In genomic region chr18:11733031-11733430, GRCh38 we compare ENCODE assay signal across 8 cellular contexts. TPM values are rescaled to one million over a fixed set of nuclear protein-coding genes. Genes with fewer than 3 reads are reported as not detected.
DNase-seq lines count a peak whose midpoint lies in the region; ATAC-seq and TF ChIP-seq lines count a peak whose summit lies in the region.

No MANE protein-coding gene starts in this region.

- no peak overlapping the region for H3K27ac ChIP-seq in colonic mucosa

- WGBS in lower leg skin, 2 donors, result 10 to 12% methylated on average over 17 of the region's 17 CpGs

- H3K4me3 Mint-ChIP-seq in CD14-positive monocyte, result peak overlapping the region; percentile 64 to 80
- no peak overlapping the region for H3K4me3 Mint-ChIP-seq in activated CD4-positive, alpha-beta T cell treated with anti-CD3 and anti-CD28 coated beads for 36 hours

- H3K4me3 ChIP-seq in colonic mucosa (peak overlapping the region; percentile 22), lower leg skin (ENCODE audit: low read depth, poor library complexity, severe bottlenecking) (no peak overlapping the region)

- no peaks in the 10 kb centered on the region for H3K9me3 ChIP-seq in colonic mucosa

- peaks cover 0 to 2% (median 0%) of the 10 kb centered on the region in 7 donors for H3K9me3 Mint-ChIP-seq in CD14-positive monocyte
- no peaks in the 10 kb centered on the region for H3K9me3 Mint-ChIP-seq in activated CD4-positive, alpha-beta T cell treated with anti-CD3 and anti-CD28 coated beads for 36 hours (ENCODE audit: low read depth)

- H3K4me1 ChIP-seq in colonic mucosa, result no peaks in the 10 kb centered on the region

- H3K27ac Mint-ChIP-seq in CD14-positive monocyte, result no peak overlapping the region
- no peak overlapping the region for H3K27ac Mint-ChIP-seq in activated CD4-positive, alpha-beta T cell treated with anti-CD3 and anti-CD28 coated beads for 36 hours

- intact Hi-C loops in CD14-positive monocyte (cut with micrococcal nuclease), result loop anchor here (2.0 to 10.0 kb wide), 5 partner anchors 132 to 504 kb away; no protein-coding TSS in a partner anchor
- intact Hi-C loops in activated CD4-positive, alpha-beta T cell treated with anti-CD3 and anti-CD28 coated beads for 36 hours (cut with DNase I, micrococcal nuclease), result loop anchor here (1.0 to 10.0 kb wide), 8 partner anchors 139 to 504 kb away; no protein-coding TSS in a partner anchor
- intact Hi-C loops in colonic mucosa (cut with DNase I), result loop anchor here (2.0 kb wide), 1 partner anchor 140 kb away; no protein-coding TSS in a partner anchor
- intact Hi-C loops in lower leg skin (cut with DNase I; ENCODE audit: low total_unique reads), result loop anchor here (10.0 kb wide), 1 partner anchor 312 kb away; no protein-coding TSS in a partner anchor

- TF ChIP-seq POLR2A in lower leg skin (IDR thresholded peaks at IDR 0.05), result no peak

- H3K4me1 Mint-ChIP-seq in CD14-positive monocyte, result peaks cover 4% of the 10 kb centered on the region
- H3K4me1 Mint-ChIP-seq in activated CD4-positive, alpha-beta T cell treated with anti-CD3 and anti-CD28 coated beads for 36 hours, result no peaks in the 10 kb centered on the region

- DNase-seq in CD14-positive monocyte (ENCODE audit: low spot score) (peak; percentile 71), NCI-H2171 (lab: John Stamatoyannopoulos, UW) (peak; percentile 28), colonic mucosa (peak; percentile 75), lower leg skin (ENCODE audit: low spot score in 2 of 2) (peak; percentile 69 to 96)
- peak; percentile 84 for DNase-seq in activated CD4-positive, alpha-beta T cell treated with anti-CD3 and anti-CD28 coated beads for 36 hours
- peak; percentile 58 to 72 for DNase-seq in stimulated activated CD4-positive, alpha-beta T cell treated with anti-CD3 and anti-CD28 coated beads, Interleukin-4, amount 100 ng/mL, for 48 hours (ENCODE audit: low read depth in 2 of 2)

- CTCF ChIA-PET in activated CD4-positive, alpha-beta T cell treated with anti-CD3 and anti-CD28 coated beads for 36 hours (lab: Charles Lee), result interaction anchor here (0.5 to 2.1 kb wide), 24 partner anchors 9 to 374 kb away, joined by 3 to 17 read pairs (median 3); no protein-coding TSS in a partner anchor

- no peaks in the 10 kb centered on the region for H3K27me3 ChIP-seq in colonic mucosa

- no peak overlapping the region for H3K9ac ChIP-seq in colonic mucosa (ENCODE audit: low read depth in 2 of 2, low read length in 2 of 2)

- ATAC-seq in GM21576 (IDR thresholded peaks at IDR 0.05; ENCODE audit: unreplicated experiment) (peak; percentile 68), HG03354 (IDR thresholded peaks at IDR 0.05; ENCODE audit: poor library complexity, severe bottlenecking, unreplicated experiment) (no peak)
- peak; percentile 83 for ATAC-seq in activated CD4-positive, alpha-beta T cell treated with anti-CD3 and anti-CD28 coated beads for 36 hours

- POLR2A ChIA-PET in activated CD4-positive, alpha-beta T cell treated with anti-CD3 and anti-CD28 coated beads for 36 hours (lab: Charles Lee), result no interaction called here

- peaks cover 28 to 36% (median 33%) of the 10 kb centered on the region in 3 donors for H3K27me3 Mint-ChIP-seq in CD14-positive monocyte (ENCODE audit: low read depth in 3 of 3)
- H3K27me3 Mint-ChIP-seq in activated CD4-positive, alpha-beta T cell treated with anti-CD3 and anti-CD28 coated beads for 36 hours, result peaks cover 35% of the 10 kb centered on the region

- H3K36me3 Mint-ChIP-seq in CD14-positive monocyte, result no peaks in the 10 kb centered on the region
- no peaks in the 10 kb centered on the region for H3K36me3 Mint-ChIP-seq in activated CD4-positive, alpha-beta T cell treated with anti-CD3 and anti-CD28 coated beads for 36 hours (ENCODE audit: low read depth)

- TF ChIP-seq CTCF in CD14-positive monocyte (IDR thresholded peaks at IDR 0.05) (peak; percentile 97), colonic mucosa (IDR thresholded peaks at IDR 0.05) (peak; percentile 88), lower leg skin (IDR thresholded peaks at IDR 0.05) (no peak)

- H3K36me3 ChIP-seq in colonic mucosa, result no peaks in the 10 kb centered on the region

RNA-seq across cellular contexts. Expression of gene GNAL, which starts 44.0 kb away (rescaled TPM):
- polyA plus RNA-seq in CD14-positive monocyte, result under 1 TPM in 1 of 2 donors, not detected in 1; 0.03 TPM
- under 1 TPM; 0.07 to 0.21 TPM for total RNA-seq in activated CD4-positive, alpha-beta T cell treated with anti-CD3 and anti-CD28 coated beads for 36 hours
- 1 to 10 TPM; 2.0 to 2.6 TPM for total RNA-seq in colonic mucosa
- total RNA-seq in lower leg skin, result 10 to 100 TPM; 12.3 to 15.9 (median 14.5) TPM

Comparison
In these comparisons a context has a peak if more than half of its experiments do, and no peak if none do; other contexts are left out.
1. DNase-seq: peak in every context shown above with its lines; median percentile 84 in activated CD4-positive, alpha-beta T cell treated with anti-CD3 and anti-CD28 coated beads for 36 hours; 82 in lower leg skin; 75 in colonic mucosa; 71 in CD14-positive monocyte; 65 in stimulated activated CD4-positive, alpha-beta T cell treated with anti-CD3 and anti-CD28 coated beads, Interleukin-4, amount 100 ng/mL, for 48 hours; 28 in NCI-H2171.
2. CTCF ChIP-seq: peak in CD14-positive monocyte (single experiment) and colonic mucosa (single experiment); none in lower leg skin (0 of 3).